ENCODE assay signal across 8 cellular contexts in genomic region chr12:27179399-27180214, GRCh38.
A peak's percentile ranks its signal among the peaks of the same experiment; 100 is the strongest.
DNase-seq lines count a peak whose midpoint lies in the region; ATAC-seq, FAIRE-seq and TF ChIP-seq lines count a peak whose summit lies in the region.

No MANE protein-coding gene starts in this region.

- intact Hi-C loops in Panc1 (cut with micrococcal nuclease; ENCODE audit: unreplicated experiment), result no loop called here

- POLR2A ChIA-PET in Panc1 (lab: Charles Lee), result no interaction called here

- H3K4me3 ChIP-seq in Panc1 (ENCODE audit: low read depth in 2 of 2, low read length in 2 of 2), result no peak overlapping the region
- H3K4me3 ChIP-seq in choroid plexus epithelial cell (ENCODE audit: low read depth, low read length), result no peak overlapping the region
- no peak overlapping the region for H3K4me3 ChIP-seq in muscle layer of duodenum (ENCODE audit: low read depth in 1 of 2, low read length in 2 of 2)

- TF ChIP-seq CTCF in Panc1 (IDR thresholded peaks at IDR 0.05), result no peak
- TF ChIP-seq CTCF in choroid plexus epithelial cell (conservative IDR thresholded peaks at IDR 0.05; ENCODE audit: low read depth, low read length), result no peak

- H3K27me3 ChIP-seq in Panc1 (ENCODE audit: control insufficient read depth, insufficient read depth, low read length), result peaks cover 29% of the 10 kb centered on the region
- no peaks in the 10 kb centered on the region for H3K27me3 ChIP-seq in muscle layer of duodenum (ENCODE audit: low read depth, low read length)

- no TSS peak for BruUV-seq in Panc1 (replicated peaks; lab: Mats Ljungman, UMichigan)

- H3K27ac ChIP-seq in Panc1 (ENCODE audit: low read length), result no peak overlapping the region
- peak overlapping the region; percentile 80 for H3K27ac ChIP-seq in muscle layer of duodenum (ENCODE audit: low read length)

- peak; percentile 94 for ATAC-seq in HG03135 (IDR thresholded peaks at IDR 0.05; ENCODE audit: unreplicated experiment)
- no peak for ATAC-seq in Panc1

- peak; percentile 30 for DNase-seq in DMS 273 treated with DMSO at 0.1 percent for 48 hours (lab: John Stamatoyannopoulos, UW)
- DNase-seq in GM19239 (ENCODE audit: insufficient read length, low spot score), result peak; percentile 40
- DNase-seq in Panc1 (ENCODE audit: low read depth, low spot score), result peak; percentile 82
- DNase-seq in choroid plexus epithelial cell (ENCODE audit: low read depth), result peak; percentile 95
- no peak for DNase-seq in NCI-H524 treated with DMSO at 0.1 percent for 48 hours (lab: John Stamatoyannopoulos, UW)
- no peak for DNase-seq in mesenteric fat pad (ENCODE audit: low spot score)

- CTCF ChIA-PET in Panc1 (lab: Charles Lee), result interaction anchor here (0.6 kb wide), 1 partner anchor 140 kb away, joined by 7 read pairs; no protein-coding TSS in a partner anchor

- H3K36me3 ChIP-seq in Panc1 (ENCODE audit: control insufficient read depth, insufficient read depth, low read length), result no peaks in the 10 kb centered on the region
- peaks cover 0 to 27% of the 10 kb centered on the region in 2 donors for H3K36me3 ChIP-seq in muscle layer of duodenum (ENCODE audit: control insufficient read depth in 1 of 2, insufficient read depth in 2 of 2, low read length in 2 of 2)

- no peaks in the 10 kb centered on the region for H3K9me3 ChIP-seq in Panc1 (ENCODE audit: control insufficient read depth, insufficient read depth, low read depth, low read length)
- no peaks in the 10 kb centered on the region for H3K9me3 ChIP-seq in muscle layer of duodenum (ENCODE audit: control insufficient read depth in 1 of 2, low read length in 2 of 2)

- FAIRE-seq in GM19239 (lab: Jason Lieb, UNC), result peak; percentile 100

- in situ Hi-C loops in Panc1 (cut with HindIII; ENCODE audit: low pct_unique_long_range_greater_than_20kb, low sequenced_read_pairs), result no loop called here

- H3K4me1 ChIP-seq in Panc1 (ENCODE audit: control insufficient read depth, insufficient read depth, low read length), result no peaks in the 10 kb centered on the region
- peaks cover 0 to 12% of the 10 kb centered on the region in 2 donors for H3K4me1 ChIP-seq in muscle layer of duodenum (ENCODE audit: control insufficient read depth in 1 of 2, insufficient read depth in 2 of 2, low read length in 2 of 2)

Comparison
In these comparisons a context has a peak if more than half of its experiments do, and no peak if none do; other contexts are left out.
1. DNase-seq: peak in DMS 273 treated with DMSO at 0.1 percent for 48 hours (single experiment), GM19239 (single experiment), Panc1 (single experiment) and choroid plexus epithelial cell (single experiment); none in NCI-H524 treated with DMSO at 0.1 percent for 48 hours (single experiment) and mesenteric fat pad (single experiment).